9 cellular contexts compared by ENCODE assay signal in the genomic region with DNA sequence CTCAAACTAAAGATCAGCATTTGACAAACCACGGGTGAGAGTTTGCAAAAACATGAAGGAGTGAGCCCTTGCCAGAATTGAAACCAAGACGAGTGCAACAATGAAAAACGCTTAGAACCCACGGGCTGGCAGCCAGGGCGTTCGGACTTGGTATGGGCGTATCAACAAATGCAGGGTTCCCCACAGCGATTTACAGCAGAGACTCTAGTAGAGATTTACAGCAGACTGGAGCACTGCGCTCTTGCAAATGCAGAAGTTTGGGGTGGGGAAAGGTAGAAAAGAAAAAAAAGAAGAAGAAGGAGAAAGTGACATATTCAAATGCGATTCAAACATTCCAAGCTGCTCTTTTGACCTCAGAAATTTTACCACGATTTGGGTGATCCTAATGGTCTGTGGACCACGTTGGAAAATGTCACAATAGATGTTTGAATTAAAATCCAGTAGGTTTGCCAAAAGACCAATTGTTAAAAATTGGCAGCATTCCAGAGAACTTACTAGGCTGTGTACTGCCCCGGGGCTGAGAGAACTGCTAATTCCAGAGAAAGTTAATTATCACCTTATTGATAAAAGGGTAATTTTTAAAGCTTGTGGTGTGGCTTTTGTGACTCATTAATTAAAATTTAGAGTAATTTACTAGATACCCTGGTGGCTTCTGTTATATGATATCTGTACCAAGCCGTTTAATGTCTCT. TPM values are rescaled to one million over a fixed set of nuclear protein-coding genes. Genes with fewer than 3 reads are reported as not detected.
A peak's percentile ranks its signal among the peaks of the same experiment; 100 is the strongest.
DNase-seq lines count a peak whose midpoint lies in the region; ATAC-seq, FAIRE-seq and TF ChIP-seq lines count a peak whose summit lies in the region.
"Had no signal": no experiment of that assay in that cellular context is flagged by ENCODE, and none has a peak within 500 bp of the region (broad histone marks: within the 10 kb centered on the region; RNA-seq: fewer than 3 reads in every experiment).

No MANE protein-coding gene starts in this region.

- peaks cover 10% of the 10 kb centered on the region for H3K36me3 Mint-ChIP-seq in activated CD4-positive, alpha-beta T cell treated with anti-CD3 and anti-CD28 coated beads, Interleukin-2, amount 10 ng/mL, durations not matched to agents 24 days and 14 days (ENCODE audit: low read depth)
- no peaks in the 10 kb centered on the region for H3K36me3 Mint-ChIP-seq in neural progenitor cell

- intact Hi-C loops in heart right ventricle (cut with DNase I) (no loop called here), Right ventricle myocardium inferior (cut with DNase I) (no loop called here), endothelial cell of umbilical vein (cut with micrococcal nuclease) (no loop called here)
- intact Hi-C loops in activated CD4-positive, alpha-beta T cell treated with anti-CD3 and anti-CD28 coated beads, Interleukin-2, amount 10 ng/mL, durations not matched to agents 24 days and 14 days (cut with micrococcal nuclease) = loop anchor here (5.0 to 10.0 kb wide), 3 partner anchors 137 to 1054 kb away; partner anchors contain the start of gene SEC63

- H4K20me1 ChIP-seq in endothelial cell of umbilical vein (replicated peaks; ENCODE audit: control insufficient read depth, extremely low read depth, insufficient read depth, low read length) (no peaks in the 10 kb centered on the region), neural progenitor cell (ENCODE audit: low read depth) (no peaks in the 10 kb centered on the region)

- DNase-seq in heart right ventricle (no peak), Right ventricle myocardium inferior (ENCODE audit: missing footprints) (no peak), endothelial cell of umbilical vein (ENCODE audit: low read depth, low spot score) (peak; percentile 24), neural progenitor cell (ENCODE audit: low spot score) (peak; percentile 23)
- DNase-seq in activated CD4-positive, alpha-beta T cell treated with anti-CD3 and anti-CD28 coated beads, Interleukin-2, amount 10 ng/mL, durations not matched to agents 24 days and 14 days = peak; percentile 86

- H3K9ac ChIP-seq in endothelial cell of umbilical vein (replicated peaks; ENCODE audit: extremely low read depth, insufficient read depth, low read length) (no peak overlapping the region), neural progenitor cell (no peak overlapping the region)

- peaks cover 32% of the 10 kb centered on the region for H3F3A ChIP-seq in neural progenitor cell (ENCODE audit: low read depth)

- H3K27ac Mint-ChIP-seq in activated CD4-positive, alpha-beta T cell treated with anti-CD3 and anti-CD28 coated beads, Interleukin-2, amount 10 ng/mL, durations not matched to agents 24 days and 14 days = peak overlapping the region; percentile 95
- H3K27ac Mint-ChIP-seq in neural progenitor cell = no peak overlapping the region

- FAIRE-seq in endothelial cell of umbilical vein (lab: Jason Lieb, UNC) = no peak
- FAIRE-seq: G401.6 had no signal

- no peaks in the 10 kb centered on the region for H3K9me1 ChIP-seq in endothelial cell of umbilical vein (replicated peaks; ENCODE audit: control insufficient read depth, extremely low read depth, insufficient read depth, low read length)

- H3K9me3 Mint-ChIP-seq in activated CD4-positive, alpha-beta T cell treated with anti-CD3 and anti-CD28 coated beads, Interleukin-2, amount 10 ng/mL, durations not matched to agents 24 days and 14 days = no peaks in the 10 kb centered on the region
- no peaks in the 10 kb centered on the region for H3K9me3 Mint-ChIP-seq in neural progenitor cell

- POLR2A ChIA-PET in endothelial cell of umbilical vein (lab: Charles Lee) = no interaction called here

- no TSS peak for BruUV-seq in endothelial cell of umbilical vein (replicated peaks; lab: Mats Ljungman, UMichigan)

- dilution Hi-C loops in endothelial cell of umbilical vein (cut with MboI; ENCODE audit: extremely low pct_ligation_motif_present, low sequenced_read_pairs) = no loop called here

- H3K4me3 ChIP-seq in heart right ventricle (peak overlapping the region in 6 of 10 donors; percentile 11 to 34 (median 21)), endothelial cell of umbilical vein (replicated peaks in 1 of 3; ENCODE audit: insufficient read depth in 1 of 3, low read depth in 1 of 3, low read length in 3 of 3) (no peak overlapping the region), neural progenitor cell (no peak overlapping the region)

- H3K4me2 ChIP-seq in endothelial cell of umbilical vein (ENCODE audit: insufficient read depth, low read length) (peak overlapping the region; percentile 8), neural progenitor cell (peak overlapping the region; percentile 59)

- H3K79me2 ChIP-seq in endothelial cell of umbilical vein (ENCODE audit: control insufficient read depth, insufficient read depth, low read length) (no peaks in the 10 kb centered on the region), neural progenitor cell (ENCODE audit: low read depth) (no peaks in the 10 kb centered on the region)

- H3K4me1 ChIP-seq in heart right ventricle (peaks cover 0 to 20% (median 8%) of the 10 kb centered on the region in 9 donors), endothelial cell of umbilical vein (ENCODE audit: control insufficient read depth, extremely low read depth, insufficient read depth, low read length) (no peaks in the 10 kb centered on the region), neural progenitor cell (peaks cover 54% of the 10 kb centered on the region)

- peaks cover 0 to 53% (median 24%) of the 10 kb centered on the region in 7 donors for H3K27me3 ChIP-seq in heart right ventricle
- peaks cover 34 to 37% of the 10 kb centered on the region in 2 experiments for H3K27me3 ChIP-seq in endothelial cell of umbilical vein (ENCODE audit: control insufficient read depth in 2 of 2, insufficient read depth in 2 of 2, low read length in 2 of 2)
- no peaks in the 10 kb centered on the region for H3K27me3 ChIP-seq in neural progenitor cell

- no peaks in the 10 kb centered on the region for H3K36me3 ChIP-seq in heart right ventricle
- H3K36me3 ChIP-seq in endothelial cell of umbilical vein (ENCODE audit: control insufficient read depth in 2 of 2, extremely low read depth in 1 of 2, insufficient read depth in 2 of 2, low read length in 2 of 2) = no peaks in the 10 kb centered on the region
- no peaks in the 10 kb centered on the region for H3K36me3 ChIP-seq in neural progenitor cell

- H3K9me3 ChIP-seq in heart right ventricle (no peaks in the 10 kb centered on the region), endothelial cell of umbilical vein (replicated peaks; ENCODE audit: control insufficient read depth, insufficient read depth, low read length) (no peaks in the 10 kb centered on the region), neural progenitor cell (ENCODE audit: low read depth) (no peaks in the 10 kb centered on the region)

- ATAC-seq in heart right ventricle (no peak), Right ventricle myocardium inferior (no peak), HG03460 (IDR thresholded peaks at IDR 0.05; ENCODE audit: unreplicated experiment) (no peak), GM21526 (IDR thresholded peaks at IDR 0.05; ENCODE audit: low FRiP score, unreplicated experiment) (no peak), GM21390 (IDR thresholded peaks at IDR 0.05; ENCODE audit: unreplicated experiment) (no peak)

- H2AFZ ChIP-seq in endothelial cell of umbilical vein (ENCODE audit: low read depth, low read length) (no peak overlapping the region), neural progenitor cell (replicated peaks) (peak overlapping the region; percentile 44)

- H3K27me3 Mint-ChIP-seq in activated CD4-positive, alpha-beta T cell treated with anti-CD3 and anti-CD28 coated beads, Interleukin-2, amount 10 ng/mL, durations not matched to agents 24 days and 14 days = no peaks in the 10 kb centered on the region
- peaks cover 2% of the 10 kb centered on the region for H3K27me3 Mint-ChIP-seq in neural progenitor cell (ENCODE audit: insufficient read depth, low read depth)

- H3K27ac ChIP-seq in heart right ventricle (peak overlapping the region in 1 of 10 donors; percentile 48), endothelial cell of umbilical vein (ENCODE audit: insufficient read depth, low read depth, low read length) (no peak overlapping the region), neural progenitor cell (no peak overlapping the region)

- no peak for TF ChIP-seq POLR2A in endothelial cell of umbilical vein (IDR thresholded peaks at IDR 0.05; ENCODE audit: low read depth, low read length)

- TF ChIP-seq CTCF in heart right ventricle (IDR thresholded peaks at IDR 0.05) (no peak), endothelial cell of umbilical vein (IDR thresholded peaks at IDR 0.05; ENCODE audit: extremely low read depth in 1 of 2, insufficient read depth in 1 of 2, low read depth in 1 of 2, low read length in 2 of 2) (no peak), neural progenitor cell (IDR thresholded peaks at IDR 0.05) (no peak)

- CTCF ChIA-PET in endothelial cell of umbilical vein (lab: Charles Lee) = no interaction called here

- H3K4me3 Mint-ChIP-seq in activated CD4-positive, alpha-beta T cell treated with anti-CD3 and anti-CD28 coated beads, Interleukin-2, amount 10 ng/mL, durations not matched to agents 24 days and 14 days = peak overlapping the region; percentile 80
- peak overlapping the region; percentile 60 for H3K4me3 Mint-ChIP-seq in neural progenitor cell

- 28 to 30% methylated on average over 14 of the region's 14 CpGs for WGBS in heart right ventricle, 2 donors

- peaks cover 82% of the 10 kb centered on the region for H3K4me1 Mint-ChIP-seq in activated CD4-positive, alpha-beta T cell treated with anti-CD3 and anti-CD28 coated beads, Interleukin-2, amount 10 ng/mL, durations not matched to agents 24 days and 14 days
- H3K4me1 Mint-ChIP-seq in neural progenitor cell = peaks cover 71% of the 10 kb centered on the region

TF ChIP-seq in endothelial cell of umbilical vein, 7 proteins besides CTCF, POLR2A, EP300 and RAD21 (continues in another document):
- TF ChIP-seq FOS (IDR thresholded peaks at IDR 0.05; ENCODE audit: borderline replicate concordance, insufficient read depth, low read length) = no peak
- TF ChIP-seq EZH2 (IDR thresholded peaks at IDR 0.05; ENCODE audit: borderline replicate concordance, low read depth, low read length, severe bottlenecking) = no peak
- no peak for TF ChIP-seq MYC (IDR thresholded peaks at IDR 0.05; ENCODE audit: low read depth, low read length)

RNA-seq across cellular contexts. Expression of gene SCML4, which starts 3.4 kb away (rescaled TPM):
- total RNA-seq in heart right ventricle = under 1 TPM in 5 of 10 donors, not detected in 5; 0.17 to 0.86 (median 0.44) TPM
- polyA plus RNA-seq in heart right ventricle = under 1 TPM; 0.06 to 0.15 TPM
- total RNA-seq in Right ventricle myocardium inferior = 0.11 TPM
- 2.0 and 2.7 TPM in 2 replicates for total RNA-seq in activated CD4-positive, alpha-beta T cell treated with anti-CD3 and anti-CD28 coated beads, Interleukin-2, amount 10 ng/mL, durations not matched to agents 24 days and 14 days
- not detected in 2 replicates for total RNA-seq in endothelial cell of umbilical vein
- not detected in 2 replicates for polyA plus RNA-seq in endothelial cell of umbilical vein
- not detected in 2 replicates for polyA plus RNA-seq in endothelial cell of umbilical vein (2011; cell fraction: cytosol; rRNA removed)
- polyA plus RNA-seq in endothelial cell of umbilical vein (2011; cell fraction: nucleus; rRNA removed) = not detected in 2 replicates
- not detected in 2 replicates for polyA plus RNA-seq in endothelial cell of umbilical vein (2012)
- not detected in 2 replicates for polyA minus RNA-seq in endothelial cell of umbilical vein
- polyA minus RNA-seq in endothelial cell of umbilical vein (2011; cell fraction: cytosol; rRNA and poly(A)+ RNA removed) = not detected
- polyA minus RNA-seq in endothelial cell of umbilical vein (2011; cell fraction: nucleus; rRNA and poly(A)+ RNA removed) = not detected in 2 replicates
- not detected in 2 replicates for total RNA-seq in neural progenitor cell (ENCODE audit: low replicate concordance)

Comparison
In these comparisons a context has a peak if more than half of its experiments do, and no peak if none do; other contexts are left out.
1. DNase-seq: peak in activated CD4-positive, alpha-beta T cell treated with anti-CD3 and anti-CD28 coated beads, Interleukin-2, amount 10 ng/mL, durations not matched to agents 24 days and 14 days (single experiment), endothelial cell of umbilical vein (single experiment) and neural progenitor cell (single experiment); none in heart right ventricle (0 of 2) and Right ventricle myocardium inferior (single experiment).
2. H3K4me3 ChIP-seq: peak in heart right ventricle (6 of 10); none in endothelial cell of umbilical vein (0 of 3) and neural progenitor cell (single experiment).